ENCODE assay signal across 33 cellular contexts in genomic region chr5:76586531-76586930, GRCh38.
"Had no signal": no experiment of that assay in that cellular context is flagged by ENCODE, and none has a peak within 500 bp of the region (broad histone marks: within the 10 kb centered on the region; RNA-seq: fewer than 3 reads in every experiment).

No MANE protein-coding gene starts in this region.

- FAIRE-seq: astrocyte, TTC549 had no signal

- H3K4me3 Mint-ChIP-seq: activated B cell treated with CpG ODN at 0.5 μM for 24 hours; activated CD4-positive, alpha-beta memory T cell treated with anti-CD3 and anti-CD28 coated beads for 36 hours; activated CD4-positive, alpha-beta T cell treated with anti-CD3 and anti-CD28 coated beads, Interleukin-2, amount 10 ng/mL, durations not matched to agents 24 days and 14 days; activated CD8-positive, alpha-beta T cell treated with anti-CD3 and anti-CD28 coated beads for 36 hours; activated naive CD4-positive, alpha-beta T cell treated with anti-CD3 and anti-CD28 coated beads for 36 hours; activated naive CD8-positive, alpha-beta T cell treated with anti-CD3 and anti-CD28 coated beads for 36 hours; activated T-cell treated with anti-CD3 and anti-CD28 coated beads, Interleukin-2, amount 50 U/mL, for 4 hours; activated T-cell treated with anti-CD3 and anti-CD28 coated beads, Interleukin-2, amount 50 U/mL, for 72 hours; activated T-helper 1 cell treated with anti-CD3 and anti-CD28 coated beads, Interleukin-12 subunit alpha, Interleukin-12 subunit beta, Interleukin-2, Interleukin-4 antibody, amounts not matched to agents 30 ng/mL and 10 ng/mL and 1 ng/mL, durations not matched to agents 14 hours and 24 hours and 36 hours; activated T-helper 17 cell treated with anti-CD3 and anti-CD28 coated beads, Interleukin-2, amount 50 U/mL, for 72 hours; T-helper 17 cell had no signal

- H3K9me3 Mint-ChIP-seq: activated B cell treated with CpG ODN at 0.5 μM for 24 hours; activated CD4-positive, alpha-beta memory T cell treated with anti-CD3 and anti-CD28 coated beads for 36 hours; activated CD4-positive, alpha-beta T cell treated with anti-CD3 and anti-CD28 coated beads, Interleukin-2, amount 10 ng/mL, durations not matched to agents 24 days and 14 days; activated CD8-positive, alpha-beta T cell treated with anti-CD3 and anti-CD28 coated beads for 36 hours; activated naive CD4-positive, alpha-beta T cell treated with anti-CD3 and anti-CD28 coated beads for 36 hours; activated naive CD4-positive, alpha-beta T cell treated with anti-CD3 and anti-CD28 coated beads, Interleukin-2, amount 50 U/mL, for 72 hours; activated naive CD8-positive, alpha-beta T cell treated with anti-CD3 and anti-CD28 coated beads for 36 hours; activated T-cell treated with anti-CD3 and anti-CD28 coated beads, Interleukin-2, amount 50 U/mL, for 4 hours; activated T-cell treated with anti-CD3 and anti-CD28 coated beads, Interleukin-2, amount 50 U/mL, for 72 hours; activated T-helper 1 cell treated with anti-CD3 and anti-CD28 coated beads, Interleukin-12 subunit alpha, Interleukin-12 subunit beta, Interleukin-2, Interleukin-4 antibody, amounts not matched to agents 30 ng/mL and 10 ng/mL and 1 ng/mL, durations not matched to agents 14 hours and 24 hours and 36 hours; activated T-helper 17 cell treated with anti-CD3 and anti-CD28 coated beads, Interleukin-2, amount 50 U/mL, for 72 hours had no signal

- H3K36me3 ChIP-seq: adrenal gland, brain microvascular endothelial cell, breast epithelium had no signal

- H3K27ac ChIP-seq: adrenal gland, body of pancreas, brain microvascular endothelial cell, breast epithelium, VCaP had no signal

- H3K4me1 ChIP-seq: breast epithelium had no signal

- H3K27me3 Mint-ChIP-seq: activated B cell treated with CpG ODN at 0.5 μM for 24 hours; activated CD4-positive, alpha-beta memory T cell treated with anti-CD3 and anti-CD28 coated beads for 36 hours; activated CD4-positive, alpha-beta T cell treated with anti-CD3 and anti-CD28 coated beads, Interleukin-2, amount 10 ng/mL, durations not matched to agents 24 days and 14 days; activated CD8-positive, alpha-beta T cell treated with anti-CD3 and anti-CD28 coated beads for 36 hours; activated naive CD8-positive, alpha-beta T cell treated with anti-CD3 and anti-CD28 coated beads for 36 hours; activated T-helper 17 cell treated with anti-CD3 and anti-CD28 coated beads, Interleukin-2, amount 50 U/mL, for 72 hours; T-helper 17 cell had no signal

- H3K27ac Mint-ChIP-seq: activated B cell treated with CpG ODN at 0.5 μM for 24 hours; activated CD4-positive, alpha-beta memory T cell treated with anti-CD3 and anti-CD28 coated beads for 36 hours; activated CD4-positive, alpha-beta T cell treated with anti-CD3 and anti-CD28 coated beads, Interleukin-2, amount 10 ng/mL, durations not matched to agents 24 days and 14 days; activated CD8-positive, alpha-beta T cell treated with anti-CD3 and anti-CD28 coated beads for 36 hours; activated naive CD4-positive, alpha-beta T cell treated with anti-CD3 and anti-CD28 coated beads for 36 hours; activated naive CD4-positive, alpha-beta T cell treated with anti-CD3 and anti-CD28 coated beads, Interleukin-2, amount 50 U/mL, for 72 hours; activated naive CD8-positive, alpha-beta T cell treated with anti-CD3 and anti-CD28 coated beads for 36 hours; activated T-cell treated with anti-CD3 and anti-CD28 coated beads, Interleukin-2, amount 50 U/mL, for 72 hours; activated T-helper 1 cell treated with anti-CD3 and anti-CD28 coated beads, Interleukin-12 subunit alpha, Interleukin-12 subunit beta, Interleukin-2, Interleukin-4 antibody, amounts not matched to agents 30 ng/mL and 10 ng/mL and 1 ng/mL, durations not matched to agents 14 hours and 24 hours and 36 hours; activated T-helper 17 cell treated with anti-CD3 and anti-CD28 coated beads, Interleukin-2, amount 50 U/mL, for 72 hours had no signal

- ATAC-seq: activated CD8-positive, alpha-beta T cell treated with anti-CD3 and anti-CD28 coated beads for 36 hours; activated naive CD4-positive, alpha-beta T cell treated with anti-CD3 and anti-CD28 coated beads, Interleukin-2, amount 50 U/mL, for 72 hours; activated T-cell treated with anti-CD3 and anti-CD28 coated beads, Interleukin-2, amount 50 U/mL, for 4 hours; activated T-cell treated with anti-CD3 and anti-CD28 coated beads, Interleukin-2, amount 50 U/mL, for 72 hours; activated T-helper 17 cell treated with anti-CD3 and anti-CD28 coated beads, Interleukin-2, amount 50 U/mL, for 72 hours; body of pancreas; T-helper 17 cell had no signal

- H3K4me3 ChIP-seq: adrenal gland, body of pancreas, breast epithelium had no signal

- H3K9me3 ChIP-seq: adrenal gland, body of pancreas, breast epithelium had no signal

- DNase-seq: activated B cell treated with CpG ODN at 0.5 μM for 24 hours; activated CD4-positive, alpha-beta memory T cell treated with anti-CD3 and anti-CD28 coated beads for 36 hours; activated CD4-positive, alpha-beta T cell treated with anti-CD3 and anti-CD28 coated beads for 4 hours; activated CD4-positive, alpha-beta T cell treated with anti-CD3 and anti-CD28 coated beads, Interleukin-2, amount 10 ng/mL, durations not matched to agents 24 days and 14 days; activated CD4-positive, alpha-beta T cell treated with anti-CD3 and anti-CD28 coated beads, Interleukin-2, amount 50 U/mL, for 1 hour; activated CD4-positive, alpha-beta T cell treated with anti-CD3 and anti-CD28 coated beads, Interleukin-2, amount 50 U/mL, for 4 hours; activated CD4-positive, CD25-positive, alpha-beta regulatory T cell treated with anti-CD3 and anti-CD28 coated beads, Interleukin-2, amount 50 U/mL, for 72 hours; activated CD8-positive, alpha-beta memory T cell treated with anti-CD3 and anti-CD28 coated beads, Interleukin-2, amount 50 U/mL, for 4 hours; activated CD8-positive, alpha-beta T cell treated with anti-CD3 and anti-CD28 coated beads for 36 hours; activated effector memory CD4-positive, alpha-beta T cell treated with anti-CD3 and anti-CD28 coated beads, Interleukin-2, amount 50 U/mL, for 16 hours; activated gamma-delta T cell treated with Interleukin-2 at 50 U/mL for 16 hours; activated naive CD4-positive, alpha-beta T cell; activated naive CD4-positive, alpha-beta T cell treated with anti-CD3 and anti-CD28 coated beads for 36 hours; activated naive CD4-positive, alpha-beta T cell treated with anti-CD3 and anti-CD28 coated beads, Interleukin-2, amount 50 U/mL, for 16 hours; activated naive CD8-positive, alpha-beta T cell treated with anti-CD3 and anti-CD28 coated beads for 36 hours; activated T-cell treated with anti-CD3 and anti-CD28 coated beads for 4 hours; activated T-cell treated with anti-CD3 and anti-CD28 coated beads, Interleukin-2, amount 50 U/mL, for 1 hour; activated T-cell treated with anti-CD3 and anti-CD28 coated beads, Interleukin-2, amount 50 U/mL, for 4 hours; activated T-cell treated with anti-CD3 and anti-CD28 coated beads, Interleukin-2, amount 50 U/mL, for 72 hours; adrenal gland; amniotic stem cell; aorta; body of pancreas; brain microvascular endothelial cell; central memory CD4-positive, alpha-beta T cell; T-helper 17 cell had no signal
